9 cellular contexts compared by ENCODE assay signal in genomic region chr9:22997923-22998322, GRCh38.
"Had no signal": no experiment of that assay in that cellular context is flagged by ENCODE, and none has a peak within 500 bp of the region (broad histone marks: within the 10 kb centered on the region; RNA-seq: fewer than 3 reads in every experiment).

No MANE protein-coding gene starts in this region.

- H3K27ac ChIP-seq: HL-60, KMS-11 had no signal

- H3K4me3 ChIP-seq: K562 had no signal

- H3K9ac ChIP-seq: KMS-11 had no signal

- H3K27ac Mint-ChIP-seq: IgD-negative memory B cell had no signal

- H3K4me3 Mint-ChIP-seq: IgD-negative memory B cell had no signal

- H3K27me3 Mint-ChIP-seq: IgD-negative memory B cell had no signal

- H3K4me2 ChIP-seq: KMS-11 had no signal

- FAIRE-seq: HepG2, HTR-8/SVneo, K562 had no signal

- H3K36me3 Mint-ChIP-seq: IgD-negative memory B cell had no signal

- ATAC-seq: HepG2, K562 had no signal

- DNase-seq: IMR-90, KBM-7, KG1 had no signal

- H3K4me1 Mint-ChIP-seq: IgD-negative memory B cell had no signal
